Comparison of ENCODE assay signal across 15 cellular contexts in the genomic region with DNA sequence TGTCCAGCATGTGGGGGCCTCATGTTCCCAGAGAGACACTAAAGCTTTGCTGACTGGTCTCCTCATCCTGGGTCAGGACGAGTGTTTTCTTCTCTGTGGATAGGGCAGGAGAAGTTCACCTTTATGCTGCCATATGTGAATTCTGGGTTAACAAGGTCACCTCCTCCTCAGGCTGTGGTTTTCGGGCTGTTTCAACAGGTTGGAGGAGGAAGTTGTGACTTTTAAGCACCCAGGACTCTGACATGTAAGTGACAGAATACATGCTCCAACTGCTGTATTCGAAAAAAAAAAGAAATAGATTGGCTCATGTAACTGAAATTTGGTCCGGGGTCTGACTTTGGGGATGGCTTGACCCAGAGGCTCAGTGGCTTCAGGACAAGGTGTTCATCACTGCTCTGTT. TPM values are rescaled to one million over a fixed set of nuclear protein-coding genes. Genes with fewer than 3 reads are reported as not detected.
DNase-seq lines count a peak whose midpoint lies in the region; ATAC-seq and TF ChIP-seq lines count a peak whose summit lies in the region.
"Had no signal": no experiment of that assay in that cellular context is flagged by ENCODE, and none has a peak within 500 bp of the region (broad histone marks: within the 10 kb centered on the region; RNA-seq: fewer than 3 reads in every experiment).

No MANE protein-coding gene starts in this region.

- H3K27ac Mint-ChIP-seq in activated naive CD4-positive, alpha-beta T cell treated with anti-CD3 and anti-CD28 coated beads for 36 hours: peak overlapping the region; percentile 16

- H3K27ac ChIP-seq in esophagus muscularis mucosa (replicated peaks in 1 of 4) (peak overlapping the region; percentile 44 to 66 (median 50)), thoracic aorta (peak overlapping the region; percentile 50 to 55), aorta (ENCODE audit: low read depth in 1 of 2, low read length in 2 of 2) (no peak overlapping the region)
- H3K27ac ChIP-seq: upper lobe of left lung had no signal

- H3K27me3 Mint-ChIP-seq in activated naive CD4-positive, alpha-beta T cell treated with anti-CD3 and anti-CD28 coated beads for 36 hours (ENCODE audit: low read depth): no peaks in the 10 kb centered on the region

- no peak for TF ChIP-seq CTCF in esophagus muscularis mucosa (IDR thresholded peaks at IDR 0.05)
- TF ChIP-seq CTCF in thoracic aorta (IDR thresholded peaks at IDR 0.05): no peak

- no peak overlapping the region for H3K4me3 Mint-ChIP-seq in activated naive CD4-positive, alpha-beta T cell treated with anti-CD3 and anti-CD28 coated beads for 36 hours
- H3K4me3 Mint-ChIP-seq: natural killer cell treated with Interleukin-12 subunit alpha and Interleukin-12 subunit beta and Interleukin-15 and Interleukin-18, amount 100 ng/mL, for 72 hours had no signal

- H3K4me1 ChIP-seq in esophagus muscularis mucosa: peaks cover 11 to 41% (median 33%) of the 10 kb centered on the region in 4 donors
- H3K4me1 ChIP-seq in thoracic aorta (ENCODE audit: control insufficient read depth in 1 of 2, low read depth in 2 of 2): peaks cover 12 to 29% of the 10 kb centered on the region in 2 donors
- no peaks in the 10 kb centered on the region for H3K4me1 ChIP-seq in aorta (ENCODE audit: control insufficient read depth in 1 of 2, insufficient read depth in 2 of 2, low read length in 2 of 2)

- H3K36me3 Mint-ChIP-seq in activated naive CD4-positive, alpha-beta T cell treated with anti-CD3 and anti-CD28 coated beads for 36 hours (ENCODE audit: low read depth): no peaks in the 10 kb centered on the region
- H3K36me3 Mint-ChIP-seq: natural killer cell treated with Interleukin-12 subunit alpha and Interleukin-12 subunit beta and Interleukin-15 and Interleukin-18, amount 100 ng/mL, for 72 hours had no signal

- 49% methylated on average over 4 of the region's 4 CpGs for WGBS in esophagus muscularis mucosa
- WGBS in aorta, 2 donors: 36 to 42% methylated on average over 4 of the region's 4 CpGs

- peak; percentile 15 for DNase-seq in activated naive CD4-positive, alpha-beta T cell treated with anti-CD3 and anti-CD28 coated beads for 36 hours
- no peak for DNase-seq in activated naive CD4-positive, alpha-beta T cell (lab: John Stamatoyannopoulos, UW)
- peak; percentile 73 for DNase-seq in SKM-1 treated with dmso at 0.1 percent for 144 hours (lab: John Stamatoyannopoulos, UW; ENCODE audit: unreplicated experiment)
- no peak for DNase-seq in esophagus muscularis mucosa (ENCODE audit: extremely low spot score)
- DNase-seq in thoracic aorta (ENCODE audit: low spot score): no peak
- no peak for DNase-seq in SIG-M5 (lab: John Stamatoyannopoulos, UW)
- no peak for DNase-seq in aorta
- DNase-seq in MG63: no peak
- DNase-seq: DMS79, GOT3, NCI-H1048 had no signal

- no peak overlapping the region for H3K4me3 ChIP-seq in esophagus muscularis mucosa
- H3K4me3 ChIP-seq in thoracic aorta: no peak overlapping the region
- no peak overlapping the region for H3K4me3 ChIP-seq in aorta (ENCODE audit: low read length in 2 of 2)
- H3K4me3 ChIP-seq in MG63: no peak overlapping the region
- H3K4me3 ChIP-seq: upper lobe of left lung had no signal

- H3K27me3 ChIP-seq in esophagus muscularis mucosa: no peaks in the 10 kb centered on the region
- H3K27me3 ChIP-seq in thoracic aorta (replicated peaks; ENCODE audit: insufficient read depth): no peaks in the 10 kb centered on the region
- H3K27me3 ChIP-seq in aorta (ENCODE audit: control insufficient read depth in 1 of 2, insufficient read depth in 2 of 2, low read length in 1 of 2): no peaks in the 10 kb centered on the region
- H3K27me3 ChIP-seq in MG63: no peaks in the 10 kb centered on the region
- H3K27me3 ChIP-seq: upper lobe of left lung had no signal

- peaks cover 0 to 60% (median 27%) of the 10 kb centered on the region in 4 donors for H3K36me3 ChIP-seq in esophagus muscularis mucosa
- peaks cover 40% of the 10 kb centered on the region for H3K36me3 ChIP-seq in thoracic aorta
- no peaks in the 10 kb centered on the region for H3K36me3 ChIP-seq in aorta (ENCODE audit: control insufficient read depth in 1 of 2, insufficient read depth in 2 of 2, low read length in 1 of 2)
- no peaks in the 10 kb centered on the region for H3K36me3 ChIP-seq in MG63

- intact Hi-C loops in activated naive CD4-positive, alpha-beta T cell treated with anti-CD3 and anti-CD28 coated beads for 36 hours (cut with micrococcal nuclease): loop anchor here (1.0 kb wide), 1 partner anchor 79 kb away; the partner anchor contains the start of gene NKD1
- intact Hi-C loops in esophagus muscularis mucosa (cut with DNase I) (loop anchor here (5.0 kb wide), 2 partner anchors 80 to 260 kb away; partner anchors contain the start of genes BRD7 and NKD1), aorta (cut with DNase I) (loop anchor here in 1 of 2 donors (1.0 kb wide), 1 partner anchor 79 kb away; the partner anchor contains the start of gene NKD1)

- no peaks in the 10 kb centered on the region for H3K9me3 ChIP-seq in esophagus muscularis mucosa
- no peaks in the 10 kb centered on the region for H3K9me3 ChIP-seq in thoracic aorta
- no peaks in the 10 kb centered on the region for H3K9me3 ChIP-seq in aorta (ENCODE audit: control insufficient read depth, low read length)
- H3K9me3 ChIP-seq in MG63: no peaks in the 10 kb centered on the region
- H3K9me3 ChIP-seq: upper lobe of left lung had no signal

- H3K4me1 Mint-ChIP-seq in activated naive CD4-positive, alpha-beta T cell treated with anti-CD3 and anti-CD28 coated beads for 36 hours (ENCODE audit: low read depth): peaks cover 38% of the 10 kb centered on the region

- no peaks in the 10 kb centered on the region for H3K9me3 Mint-ChIP-seq in activated naive CD4-positive, alpha-beta T cell treated with anti-CD3 and anti-CD28 coated beads for 36 hours
- H3K9me3 Mint-ChIP-seq: natural killer cell treated with Interleukin-12 subunit alpha and Interleukin-12 subunit beta and Interleukin-15 and Interleukin-18, amount 100 ng/mL, for 72 hours had no signal

- TF ChIP-seq POLR2A in esophagus muscularis mucosa (IDR thresholded peaks at IDR 0.05; ENCODE audit: low read depth): no peak

- ATAC-seq in thoracic aorta (ENCODE audit: insufficient number of reproducible peaks, low FRiP score, low read depth) (no peak), aorta (ENCODE audit: low FRiP score) (no peak)
- ATAC-seq: natural killer cell treated with Interleukin-12 subunit alpha and Interleukin-12 subunit beta and Interleukin-15 and Interleukin-18, amount 100 ng/mL, for 72 hours had no signal

- TF ChIP-seq EP300 in esophagus muscularis mucosa (IDR thresholded peaks at IDR 0.05): no peak

- CTCF ChIA-PET in activated naive CD4-positive, alpha-beta T cell treated with anti-CD3 and anti-CD28 coated beads for 36 hours (lab: Charles Lee): interaction anchor here (0.6 to 2.0 kb wide), 20 partner anchors 10 to 300 kb away, joined by 3 to 9 read pairs (median 4); no protein-coding TSS in a partner anchor

RNA-seq across cellular contexts. Expression of gene SNX20, which starts 54.2 kb away (rescaled TPM):
- 10 to 100 TPM; 29.6 to 30.3 TPM for total RNA-seq in activated naive CD4-positive, alpha-beta T cell treated with anti-CD3 and anti-CD28 coated beads for 36 hours
- total RNA-seq in esophagus muscularis mucosa (1 to 10 TPM in 3 of 4 donors, under 1 TPM in 1; 0.39 to 5.0 (median 1.8) TPM), thoracic aorta (1 to 10 TPM; 3.3 to 4.6 TPM), aorta (1 to 10 TPM; 2.7 to 5.0 TPM)
- 1 to 10 TPM in 1 of 2 donors, under 1 TPM in 1; 0.41 to 1.8 TPM for polyA plus RNA-seq in aorta
- total RNA-seq in MG63 (2014; rRNA removed; shearing (Covaris generic); ENCODE audit: low replicate concordance): not detected in 2 replicates
- total RNA-seq: fibroblast of villous mesenchyme had no signal
- polyA plus RNA-seq: AG04450 had no signal

Comparison
In these comparisons a context has a peak if more than half of its experiments do, and no peak if none do; other contexts are left out.
1. DNase-seq: peak in activated naive CD4-positive, alpha-beta T cell treated with anti-CD3 and anti-CD28 coated beads for 36 hours (single experiment) and SKM-1 treated with dmso at 0.1 percent for 144 hours (single experiment); none in activated naive CD4-positive, alpha-beta T cell (0 of 4), esophagus muscularis mucosa (single experiment), thoracic aorta (single experiment), SIG-M5 (single experiment), aorta (0 of 2) and MG63 (single experiment).
2. H3K27ac ChIP-seq: peak in esophagus muscularis mucosa (4 of 4) and thoracic aorta (2 of 2); none in aorta (0 of 2).
3. RNA of gene SNX20, which starts 54.2 kb away (total RNA-seq): 29.6 to 30.3 TPM in activated naive CD4-positive, alpha-beta T cell treated with anti-CD3 and anti-CD28 coated beads for 36 hours; 2.7 to 5.0 TPM in aorta, 3.3 to 4.6 TPM in thoracic aorta, 0.39 to 5.0 TPM in esophagus muscularis mucosa and not detected in MG63; every median in the first group is over 4 times any median in the second.